In genomic region chr2:158620656-158621055, GRCh38 we compare ENCODE assay signal across 7 cellular contexts.
"Had no signal": no experiment of that assay in that cellular context is flagged by ENCODE, and none has a peak within 500 bp of the region (broad histone marks: within the 10 kb centered on the region; RNA-seq: fewer than 3 reads in every experiment).

No MANE protein-coding gene starts in this region.

- H3K4me3 ChIP-seq: GM23338 had no signal

- ATAC-seq: GM23338 had no signal

- DNase-seq: H9, HCEC 1CT, KG1 had no signal

- H3K4me2 ChIP-seq: GM23338 had no signal

- H2AFZ ChIP-seq: GM23338 had no signal

- FAIRE-seq: H1, H54, HTR-8/SVneo had no signal
